ENCODE assay signal across 28 cellular contexts in genomic region chr1:79117376-79117775, GRCh38.
"Had no signal": no experiment of that assay in that cellular context is flagged by ENCODE, and none has a peak within 500 bp of the region (broad histone marks: within the 10 kb centered on the region; RNA-seq: fewer than 3 reads in every experiment).

No MANE protein-coding gene starts in this region.

- H3K79me2 ChIP-seq: parathyroid adenoma had no signal

- ATAC-seq: naive thymus-derived CD4-positive, alpha-beta T cell; psoas muscle; stimulated activated naive CD8-positive, alpha-beta T cell treated with anti-CD3 and anti-CD28 coated beads, Interleukin-15, Interleukin-2, amounts not matched to agents 100 U/mL and 50 U/mL, for 24 hours had no signal

- H3K4me1 ChIP-seq: parathyroid adenoma, psoas muscle, sigmoid colon, uterus had no signal

- H3K27ac ChIP-seq: cardiac muscle cell, coronary artery, dorsolateral prefrontal cortex, parathyroid adenoma, psoas muscle, sigmoid colon, SK-N-MC, thoracic aorta, uterus, VCaP had no signal

- H3K4me3 ChIP-seq: cardiac muscle cell, coronary artery, dorsolateral prefrontal cortex, psoas muscle, sigmoid colon, SK-N-MC, smooth muscle cell, thoracic aorta, uterus had no signal

- H3K9ac ChIP-seq: parathyroid adenoma had no signal

- H3K4me2 ChIP-seq: smooth muscle cell had no signal

- H3K9me3 ChIP-seq: psoas muscle, sigmoid colon, thoracic aorta, uterus had no signal

- H3K27me3 ChIP-seq: cardiac muscle cell, dorsolateral prefrontal cortex, sigmoid colon, uterus had no signal

- H2AFZ ChIP-seq: parathyroid adenoma had no signal

- DNase-seq: activated CD4-positive, alpha-beta T cell treated with anti-CD3 and anti-CD28 coated beads for 48 hours; activated CD4-positive, alpha-beta T cell treated with anti-CD3 and anti-CD28 coated beads, Interleukin-2, amount 50 U/mL, for 48 hours; activated CD8-positive, alpha-beta memory T cell treated with anti-CD3 and anti-CD28 coated beads for 24 hours; activated effector memory CD4-positive, alpha-beta T cell treated with anti-CD3 and anti-CD28 coated beads, Interleukin-2, amount 50 U/mL, for 16 hours; activated naive CD4-positive, alpha-beta T cell treated with anti-CD3 and anti-CD28 coated beads, Interleukin-2, amount 10 ng/mL, durations not matched to agents 7 days and 5 days; activated naive CD8-positive, alpha-beta T cell treated with anti-CD3 and anti-CD28 coated beads, Interleukin-2, amount 10 ng/mL, durations not matched to agents 7 days and 5 days; activated T-cell treated with anti-CD3 and anti-CD28 coated beads, Interleukin-2, amount 50 U/mL, for 1 hour; amygdala; cerebellar nuclear complex; dorsolateral prefrontal cortex; effector memory CD4-positive, alpha-beta T cell; head of caudate nucleus; hippocampal formation; immature natural killer cell; naive thymus-derived CD4-positive, alpha-beta T cell; psoas muscle; sigmoid colon; stimulated activated CD4-positive, alpha-beta T cell treated with anti-CD3 and anti-CD28 coated beads, Interleukin-15, amount 100 ng/mL, for 24 hours; stimulated activated naive CD8-positive, alpha-beta T cell treated with anti-CD3 and anti-CD28 coated beads, Interleukin-15, Interleukin-2, amounts not matched to agents 100 U/mL and 50 U/mL, for 24 hours; T-helper 9 cell; uterus had no signal

- H3K36me3 ChIP-seq: cardiac muscle cell, sigmoid colon, thoracic aorta, uterus had no signal
